ENCODE assay signal across 28 cellular contexts in the genomic region with DNA sequence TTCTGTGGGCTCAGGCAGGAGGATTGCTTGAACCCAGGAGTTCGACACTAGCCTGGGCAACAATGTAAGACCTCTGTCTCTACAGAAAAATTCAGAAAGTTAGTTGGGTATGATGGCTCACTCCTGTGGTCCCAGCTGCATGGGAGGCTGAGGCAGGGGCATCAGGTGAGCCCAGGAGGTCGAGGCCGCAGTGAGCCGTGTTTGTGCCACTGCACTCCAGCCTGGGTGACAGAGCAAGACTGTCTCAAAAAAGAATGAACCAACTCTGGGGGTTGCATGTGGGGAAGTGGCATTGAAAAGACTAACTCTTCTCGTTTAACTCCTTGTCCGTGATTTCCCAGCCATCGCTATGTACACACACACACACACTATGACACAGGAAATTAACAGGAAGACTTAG.
"Had no signal": no experiment of that assay in that cellular context is flagged by ENCODE, and none has a peak within 500 bp of the region (broad histone marks: within the 10 kb centered on the region; RNA-seq: fewer than 3 reads in every experiment).

No MANE protein-coding gene starts in this region.

- H3K4me3 Mint-ChIP-seq: activated B cell treated with CpG ODN at 0.5 μM for 24 hours; activated CD4-positive, alpha-beta T cell treated with anti-CD3 and anti-CD28 coated beads, Interleukin-2, amount 10 ng/mL, durations not matched to agents 24 days and 14 days; activated naive CD8-positive, alpha-beta T cell treated with anti-CD3 and anti-CD28 coated beads, Interleukin-2, amount 50 U/mL, for 24 hours had no signal

- H3K4me1 ChIP-seq: ascending aorta, body of pancreas, SJSA1 had no signal

- ATAC-seq: activated naive CD4-positive, alpha-beta T cell treated with anti-CD3 and anti-CD28 coated beads, Interleukin-2, amount 50 U/mL, for 72 hours; activated naive CD8-positive, alpha-beta T cell treated with anti-CD3 and anti-CD28 coated beads, Interleukin-2, amount 50 U/mL, for 24 hours; body of pancreas; SK-N-SH treated with all-trans-retinoic acid at 6 μM for 48 hours had no signal

- H3K27ac Mint-ChIP-seq: activated B cell treated with CpG ODN at 0.5 μM for 24 hours had no signal

- H3K4me3 ChIP-seq: ascending aorta, body of pancreas, Peyer's patch, SJSA1 had no signal

- DNase-seq: activated B cell treated with CpG ODN at 0.5 μM for 24 hours; activated CD4-positive, alpha-beta T cell treated with anti-CD3 and anti-CD28 coated beads for 1 hour; activated CD4-positive, alpha-beta T cell treated with anti-CD3 and anti-CD28 coated beads, Interleukin-2, amount 10 ng/mL, durations not matched to agents 24 days and 14 days; activated CD4-positive, alpha-beta T cell treated with anti-CD3 and anti-CD28 coated beads, Interleukin-2, amount 50 U/mL, for 48 hours; activated CD8-positive, alpha-beta memory T cell treated with anti-CD3 and anti-CD28 coated beads, Interleukin-2, amount 50 U/mL, for 48 hours; activated naive CD8-positive, alpha-beta T cell treated with anti-CD3 and anti-CD28 coated beads, Interleukin-2, amount 50 U/mL, for 24 hours; activated T-cell treated with anti-CD3 and anti-CD28 coated beads, Interleukin-2, amount 50 U/mL, for 48 hours; amniotic stem cell; body of pancreas; central memory CD4-positive, alpha-beta T cell; IMR-90; Kasumi-1; KBM-7; NCI-H1105 treated with DMSO at 0.1 percent for 48 hours; NCI-H1436 treated with DMSO at 0.1 percent for 48 hours; NCI-H187; NCI-H2081 treated with DMSO at 0.1 percent for 48 hours; NCI-H446; NCI-H524; Peyer's patch; Right ventricle myocardium superior; SW 1271 had no signal

- FAIRE-seq: bronchial epithelial cell had no signal

- H3K4me1 Mint-ChIP-seq: activated B cell treated with CpG ODN at 0.5 μM for 24 hours had no signal

- H3K9me3 ChIP-seq: ascending aorta, body of pancreas, Peyer's patch, SJSA1 had no signal

- H3K27ac ChIP-seq: ascending aorta, body of pancreas, Peyer's patch, RWPE1, SJSA1 had no signal

- H3K27me3 ChIP-seq: ascending aorta, body of pancreas, Peyer's patch, SJSA1 had no signal

- H3K27me3 Mint-ChIP-seq: activated B cell treated with CpG ODN at 0.5 μM for 24 hours; activated CD4-positive, alpha-beta T cell treated with anti-CD3 and anti-CD28 coated beads, Interleukin-2, amount 10 ng/mL, durations not matched to agents 24 days and 14 days; activated naive CD8-positive, alpha-beta T cell treated with anti-CD3 and anti-CD28 coated beads, Interleukin-2, amount 50 U/mL, for 24 hours had no signal

- H3K9me3 Mint-ChIP-seq: activated B cell treated with CpG ODN at 0.5 μM for 24 hours; activated CD4-positive, alpha-beta T cell treated with anti-CD3 and anti-CD28 coated beads, Interleukin-2, amount 10 ng/mL, durations not matched to agents 24 days and 14 days; activated naive CD4-positive, alpha-beta T cell treated with anti-CD3 and anti-CD28 coated beads, Interleukin-2, amount 50 U/mL, for 72 hours; activated naive CD8-positive, alpha-beta T cell treated with anti-CD3 and anti-CD28 coated beads, Interleukin-2, amount 50 U/mL, for 24 hours had no signal
